Comparison of ENCODE assay signal across 13 cellular contexts in the genomic region with DNA sequence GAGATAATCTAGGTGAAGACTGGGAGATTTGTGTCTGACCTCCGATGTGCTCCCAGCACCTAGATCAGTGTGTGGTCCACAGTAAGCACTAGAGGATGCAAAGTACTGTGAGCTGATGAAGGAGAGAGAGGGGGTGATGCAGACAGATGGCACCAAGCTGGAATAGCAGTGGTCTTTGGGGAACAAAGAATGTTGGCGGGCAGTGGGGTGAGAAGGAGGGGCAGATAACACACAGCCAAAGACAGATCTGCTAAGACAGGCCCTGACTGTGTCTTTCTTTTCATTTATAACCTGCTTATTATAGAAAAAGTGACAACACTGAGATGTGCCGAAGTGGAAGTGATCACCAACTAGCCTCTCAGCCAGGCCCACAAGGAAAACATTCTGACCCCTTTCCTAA. TPM values are rescaled to one million over a fixed set of nuclear protein-coding genes. Genes with fewer than 3 reads are reported as not detected.
DNase-seq lines count a peak whose midpoint lies in the region; ATAC-seq and TF ChIP-seq lines count a peak whose summit lies in the region.
"Had no signal": no experiment of that assay in that cellular context is flagged by ENCODE, and none has a peak within 500 bp of the region (broad histone marks: within the 10 kb centered on the region; RNA-seq: fewer than 3 reads in every experiment).

No MANE protein-coding gene starts in this region.

- TF ChIP-seq RAD21 in SK-N-SH (IDR thresholded peaks at IDR 0.05; ENCODE audit: low read length): no peak

- no peak overlapping the region for H3K4me3 ChIP-seq in SK-N-SH (ENCODE audit: low read depth in 2 of 2, low read length in 1 of 2)
- H3K4me3 ChIP-seq in ovary: no peak overlapping the region
- H3K4me3 ChIP-seq in upper lobe of left lung: no peak overlapping the region

- intact Hi-C loops in ovary (cut with DNase I): loop anchor here in 1 of 4 donors (2.0 kb wide), 1 partner anchor 29 kb away; no protein-coding TSS in a partner anchor

- no peak for TF ChIP-seq CTCF in SK-N-SH (IDR thresholded peaks at IDR 0.05)
- TF ChIP-seq CTCF in ovary (IDR thresholded peaks at IDR 0.05): no peak
- TF ChIP-seq CTCF in upper lobe of left lung (IDR thresholded peaks at IDR 0.05): no peak

- TF ChIP-seq POLR2A in ovary (IDR thresholded peaks at IDR 0.05) (no peak), upper lobe of left lung (IDR thresholded peaks at IDR 0.05) (no peak)

- DNase-seq in SK-N-SH (no peak), epithelial cell of prostate (ENCODE audit: low read depth, low spot score) (no peak), ovary (no peak), upper lobe of left lung (no peak), DMS 273 (lab: John Stamatoyannopoulos, UW; ENCODE audit: unreplicated experiment) (no peak), OCI-M2 (lab: John Stamatoyannopoulos, UW; ENCODE audit: unreplicated experiment) (no peak)
- DNase-seq: 8988T; activated CD4-positive, alpha-beta T cell treated with anti-CD3 and anti-CD28 coated beads, Interleukin-2, amount 50 U/mL, for 4 hours; stimulated activated CD4-positive, alpha-beta T cell treated with anti-CD3 and anti-CD28 coated beads, Interleukin-4, amount 100 ng/mL, for 24 hours; stimulated activated naive CD8-positive, alpha-beta T cell treated with anti-CD3 and anti-CD28 coated beads, Interleukin-15, Interleukin-2, amounts not matched to agents 100 U/mL and 50 U/mL, for 24 hours; T-helper 17 cell had no signal

- POLR2A ChIA-PET in SK-N-SH (lab: Yijun Ruan, JAX): interaction anchor here (2.5 kb wide), 1 partner anchor 100 kb away, joined by 7 read pairs; a partner anchor contains a TSS

- no peaks in the 10 kb centered on the region for H3K9me2 ChIP-seq in SK-N-SH

- H2AFZ ChIP-seq in SK-N-SH (ENCODE audit: low read depth): no peak overlapping the region

- H3K4me1 ChIP-seq in SK-N-SH (ENCODE audit: control insufficient read depth in 1 of 2, insufficient read depth in 2 of 2, low read depth in 1 of 2, low read length in 1 of 2): peaks cover 50 to 70% of the 10 kb centered on the region in 2 experiments
- peaks cover 45% of the 10 kb centered on the region for H3K4me1 ChIP-seq in ovary (ENCODE audit: insufficient read depth)
- H3K4me1 ChIP-seq in upper lobe of left lung: peaks cover 70 to 93% (median 84%) of the 10 kb centered on the region in 4 donors

- H3K27ac ChIP-seq in SK-N-SH (ENCODE audit: low read depth in 2 of 2, low read length in 1 of 2) (peak overlapping the region; percentile 17 to 99; a peak in 3 of 4 replicates), epithelial cell of prostate (peak overlapping the region; percentile 94), ovary (peak overlapping the region; percentile 74 to 76), upper lobe of left lung (peak overlapping the region; percentile 81 to 96 (median 88))

- H3F3A ChIP-seq in SK-N-SH (replicated peaks; ENCODE audit: insufficient read depth): peaks cover 50% of the 10 kb centered on the region

- H3K27me3 ChIP-seq in SK-N-SH (ENCODE audit: insufficient read depth) (no peaks in the 10 kb centered on the region), ovary (no peaks in the 10 kb centered on the region), upper lobe of left lung (no peaks in the 10 kb centered on the region)

- TF ChIP-seq EP300 in SK-N-SH (IDR thresholded peaks at IDR 0.05; ENCODE audit: borderline replicate concordance in 1 of 2, low read depth in 1 of 2, low read length in 1 of 2) (no peak), ovary (IDR thresholded peaks at IDR 0.05) (no peak), upper lobe of left lung (IDR thresholded peaks at IDR 0.05) (no peak)

- no peak for ATAC-seq in SK-N-SH treated with all-trans-retinoic acid at 6 μM for 48 hours
- no peak for ATAC-seq in upper lobe of left lung (ENCODE audit: low FRiP score in 2 of 2)
- ATAC-seq in GM18858 (IDR thresholded peaks at IDR 0.05; ENCODE audit: unreplicated experiment): no peak
- ATAC-seq: stimulated activated naive CD8-positive, alpha-beta T cell treated with anti-CD3 and anti-CD28 coated beads, Interleukin-15, Interleukin-2, amounts not matched to agents 100 U/mL and 50 U/mL, for 24 hours; T-helper 17 cell had no signal

- H3K4me2 ChIP-seq in SK-N-SH: peak overlapping the region; percentile 92

- WGBS in SK-N-SH (ENCODE audit: low lambda C conversion rate): 72% methylated on average over 3 of the region's 3 CpGs
- WGBS in ovary, 3 donors: 62 to 84% (median 64%) methylated on average over 3 of the region's 3 CpGs
- WGBS in upper lobe of left lung, 2 donors: 86 to 94% methylated on average over 3 of the region's 3 CpGs

- H3K79me2 ChIP-seq in SK-N-SH (ENCODE audit: insufficient read depth): peaks cover 52% of the 10 kb centered on the region

- H4K20me1 ChIP-seq in SK-N-SH (ENCODE audit: insufficient read depth): 0 out of 2 replicates have a peak, but pooled peaks cover 4% of the 10 kb centered on the region

- CTCF ChIA-PET in SK-N-SH (lab: Yijun Ruan, JAX): interaction anchor here (1.1 kb wide), 1 partner anchor 155 kb away, joined by 4 read pairs; no protein-coding TSS in a partner anchor

- H3K9ac ChIP-seq in SK-N-SH: peak overlapping the region; percentile 64

- no peaks in the 10 kb centered on the region for H3K9me3 ChIP-seq in SK-N-SH
- no peaks in the 10 kb centered on the region for H3K9me3 ChIP-seq in ovary
- no peaks in the 10 kb centered on the region for H3K9me3 ChIP-seq in upper lobe of left lung

- H3K36me3 ChIP-seq in SK-N-SH (replicated peaks in 1 of 2; ENCODE audit: control insufficient read depth in 1 of 2, insufficient read depth in 2 of 2, low read length in 1 of 2): no peaks in the 10 kb centered on the region
- no peaks in the 10 kb centered on the region for H3K36me3 ChIP-seq in ovary
- no peaks in the 10 kb centered on the region for H3K36me3 ChIP-seq in upper lobe of left lung

TF ChIP-seq in SK-N-SH, 30 proteins besides CTCF, POLR2A, EP300 and RAD21:
- TF ChIP-seq FOSL2 (IDR thresholded peaks at IDR 0.05; ENCODE audit: borderline replicate concordance, low read depth): no peak
- TF ChIP-seq GABPA (IDR thresholded peaks at IDR 0.05; ENCODE audit: low read depth): no peak
- TF ChIP-seq, protein P1, sequence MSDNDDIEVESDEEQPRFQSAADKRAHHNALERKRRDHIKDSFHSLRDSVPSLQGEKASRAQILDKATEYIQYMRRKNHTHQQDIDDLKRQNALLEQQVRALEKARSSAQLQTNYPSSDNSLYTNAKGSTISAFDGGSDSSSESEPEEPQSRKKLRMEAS (IDR thresholded peaks at IDR 0.05; ENCODE audit: low read depth): no peak
- TF ChIP-seq TCF12 (IDR thresholded peaks at IDR 0.05): no peak
- no peak for TF ChIP-seq TEAD4 (IDR thresholded peaks at IDR 0.05; ENCODE audit: borderline replicate concordance, insufficient read depth)
- no peak for TF ChIP-seq CHD2 (IDR thresholded peaks at IDR 0.05; ENCODE audit: low read length, partially characterized antibody)
- TF ChIP-seq TAF1 (IDR thresholded peaks at IDR 0.05; ENCODE audit: borderline replicate concordance, low read depth, low read length): no peak

TF ChIP-seq in SK-N-SH treated with all-trans-retinoic acid at 6 μM for 48 hours, 23 proteins besides CTCF, POLR2A, EP300 and RAD21:
- no peak for TF ChIP-seq GLIS3 (CRISPR knock-in tag; IDR thresholded peaks at IDR 0.05)

RNA-seq across cellular contexts. Expression of a gene that starts 37.5 kb away (rescaled TPM):
- 101 and 111 TPM in 2 replicates for polyA plus RNA-seq in SK-N-SH (2012; rRNA removed)
- polyA plus RNA-seq in SK-N-SH (2012; cell fraction: cytosol; rRNA removed): 69.4 and 95.6 TPM in 2 replicates
- 40.7 and 61.0 TPM in 2 replicates for polyA plus RNA-seq in SK-N-SH (2012; cell fraction: nucleus; rRNA removed)
- 100 to 1,000 TPM in 2 of 7 donors, 10 to 100 TPM in 5; 41.7 to 132 (median 92.3) TPM for total RNA-seq in ovary
- 100 to 1,000 TPM in 1 of 2 donors, 10 to 100 TPM in 1; 76.4 to 147 TPM for polyA plus RNA-seq in ovary
- 100 to 1,000 TPM; 158 to 225 (median 173) TPM for total RNA-seq in upper lobe of left lung
